ENCODE assay signal across 10 cellular contexts in genomic region chr10:101444058-101444457, GRCh38.
DNase-seq lines count a peak whose midpoint lies in the region; ATAC-seq and TF ChIP-seq lines count a peak whose summit lies in the region.
"Had no signal": no experiment of that assay in that cellular context is flagged by ENCODE, and none has a peak within 500 bp of the region (broad histone marks: within the 10 kb centered on the region; RNA-seq: fewer than 3 reads in every experiment).

No MANE protein-coding gene starts in this region.

- no peak overlapping the region for H2AFZ ChIP-seq in GM23248

- H3K4me3 ChIP-seq in GM23248 (no peak overlapping the region), Panc1 (ENCODE audit: low read depth in 2 of 2, low read length in 2 of 2) (no peak overlapping the region), fibroblast of villous mesenchyme (ENCODE audit: low read depth, low read length) (no peak overlapping the region), esophagus squamous epithelium (no peak overlapping the region)
- H3K4me3 ChIP-seq: gastroesophageal sphincter had no signal

- CTCF ChIA-PET in Panc1 (lab: Charles Lee), result interaction anchor here (0.6 to 1.5 kb wide), 10 partner anchors 14 to 245 kb away, joined by 3 to 15 read pairs (median 6); no protein-coding TSS in a partner anchor

- H3K79me2 ChIP-seq in GM23248 (ENCODE audit: insufficient read depth), result peaks cover 3% of the 10 kb centered on the region; the same call in 1 of the 2 replicates

- no peaks in the 10 kb centered on the region for H3K4me1 ChIP-seq in GM23248 (ENCODE audit: insufficient read depth)
- no peaks in the 10 kb centered on the region for H3K4me1 ChIP-seq in Panc1 (ENCODE audit: control insufficient read depth, insufficient read depth, low read length)
- peaks cover 0 to 22% (median 0%) of the 10 kb centered on the region in 3 donors for H3K4me1 ChIP-seq in esophagus squamous epithelium

- no peaks in the 10 kb centered on the region for H3K9me3 ChIP-seq in GM23248 (ENCODE audit: low read depth)
- no peaks in the 10 kb centered on the region for H3K9me3 ChIP-seq in Panc1 (ENCODE audit: control insufficient read depth, insufficient read depth, low read depth, low read length)
- no peaks in the 10 kb centered on the region for H3K9me3 ChIP-seq in esophagus squamous epithelium
- H3K9me3 ChIP-seq: gastroesophageal sphincter, neutrophil had no signal

- peak; percentile 63; the same call in 1 of the 2 replicates for TF ChIP-seq CTCF in Panc1 (IDR thresholded peaks at IDR 0.05)
- no peak for TF ChIP-seq CTCF in fibroblast of villous mesenchyme (IDR thresholded peaks at IDR 0.05; ENCODE audit: insufficient read depth, low read depth, low read length)
- TF ChIP-seq CTCF in esophagus squamous epithelium (IDR thresholded peaks at IDR 0.05), result peak in 2 of 6 experiments; percentile 36 to 50

- peak; percentile 20 to 28 for DNase-seq in AML-193 (lab: John Stamatoyannopoulos, UW)
- DNase-seq in GM23248, result peak; percentile 36
- no peak for DNase-seq in Panc1 (ENCODE audit: low read depth, low spot score)
- DNase-seq in fibroblast of villous mesenchyme (ENCODE audit: low read depth), result peak; percentile 4
- DNase-seq in esophagus squamous epithelium (lab: John Stamatoyannopoulos, UW), result no peak
- DNase-seq in NCI-H226, result no peak
- no peak for DNase-seq in activated T-cell treated with anti-CD3 and anti-CD28 coated beads, Interleukin-2, amount 50 U/mL, for 1 hour

- TF ChIP-seq POLR2A in esophagus squamous epithelium (IDR thresholded peaks at IDR 0.05), result no peak

- no peaks in the 10 kb centered on the region for H3F3A ChIP-seq in GM23248 (ENCODE audit: insufficient read depth)

- in situ Hi-C loops in GM23248 (cut with MboI) (no loop called here), Panc1 (cut with HindIII; ENCODE audit: low pct_unique_long_range_greater_than_20kb, low sequenced_read_pairs) (no loop called here)

- no peak overlapping the region for H3K4me2 ChIP-seq in GM23248 (ENCODE audit: unreplicated experiment)

- H3K27ac ChIP-seq in GM23248 (no peak overlapping the region), Panc1 (ENCODE audit: low read length) (no peak overlapping the region), esophagus squamous epithelium (no peak overlapping the region)
- H3K27ac ChIP-seq: gastroesophageal sphincter, neutrophil had no signal

- no peak for ATAC-seq in Panc1
- ATAC-seq in HG02588 (IDR thresholded peaks at IDR 0.05; ENCODE audit: unreplicated experiment), result no peak
- ATAC-seq: gastroesophageal sphincter had no signal

- POLR2A ChIA-PET in Panc1 (lab: Charles Lee), result interaction anchor here (0.6 kb wide), 1 partner anchor 346 kb away, joined by 18 read pairs; no protein-coding TSS in a partner anchor

- H4K20me1 ChIP-seq in GM23248 (ENCODE audit: insufficient read depth), result 0 out of 2 replicates have a peak, but pooled peaks cover 8% of the 10 kb centered on the region

- H3K27me3 ChIP-seq in GM23248 (replicated peaks; ENCODE audit: insufficient read depth) (no peaks in the 10 kb centered on the region), Panc1 (ENCODE audit: control insufficient read depth, insufficient read depth, low read length) (no peaks in the 10 kb centered on the region), esophagus squamous epithelium (no peaks in the 10 kb centered on the region)
- H3K27me3 ChIP-seq: gastroesophageal sphincter had no signal

- no peak overlapping the region for H3K9ac ChIP-seq in GM23248

- H3K9me2 ChIP-seq in GM23248 (ENCODE audit: insufficient read depth), result no peaks in the 10 kb centered on the region

- no peaks in the 10 kb centered on the region for H3K36me3 ChIP-seq in GM23248 (ENCODE audit: low read depth)
- no peaks in the 10 kb centered on the region for H3K36me3 ChIP-seq in Panc1 (ENCODE audit: control insufficient read depth, insufficient read depth, low read length)
- no peaks in the 10 kb centered on the region for H3K36me3 ChIP-seq in esophagus squamous epithelium
- H3K36me3 ChIP-seq: gastroesophageal sphincter, neutrophil had no signal

- intact Hi-C loops in Panc1 (cut with micrococcal nuclease; ENCODE audit: unreplicated experiment), result loop anchor here (2.0 to 5.0 kb wide), 2 partner anchors 143 to 232 kb away; no protein-coding TSS in a partner anchor
- intact Hi-C loops in esophagus squamous epithelium (cut with DNase I), result loop anchor here (5.0 kb wide), 1 partner anchor 142 kb away; no protein-coding TSS in a partner anchor

- no TSS peak for BruUV-seq in Panc1 (replicated peaks; lab: Mats Ljungman, UMichigan)

Comparison
In these comparisons a context has a peak if more than half of its experiments do, and no peak if none do; other contexts are left out.
1. DNase-seq: peak in AML-193 (2 of 2), GM23248 (single experiment) and fibroblast of villous mesenchyme (single experiment); none in Panc1 (single experiment), esophagus squamous epithelium (single experiment), NCI-H226 (single experiment) and activated T-cell treated with anti-CD3 and anti-CD28 coated beads, Interleukin-2, amount 50 U/mL, for 1 hour (single experiment).